Comparison of ENCODE assay signal across 9 cellular contexts in genomic region chr1:109697861-109698260, GRCh38. TPM values are rescaled to one million over a fixed set of nuclear protein-coding genes. Genes with fewer than 3 reads are reported as not detected.
"Had no signal": no experiment of that assay in that cellular context is flagged by ENCODE, and none has a peak within 500 bp of the region (broad histone marks: within the 10 kb centered on the region; RNA-seq: fewer than 3 reads in every experiment).

No MANE protein-coding gene starts in this region.

RNA-seq across cellular contexts. Expression of gene GSTM1, which starts 10.2 kb away (rescaled TPM):
- total RNA-seq: posterior vena cava, prostate gland, pulmonary artery endothelial cell, testis, upper lobe of right lung, urinary bladder had no signal
- polyA plus RNA-seq: neural cell had no signal

RNA-seq across cellular contexts. Expression of gene GSTM5, which starts 14.2 kb away (rescaled TPM):
- total RNA-seq: osteocyte, smooth muscle cell had no signal
- polyA plus RNA-seq: neural cell had no signal
